Comparison of ENCODE assay signal across 18 cellular contexts in the genomic region with DNA sequence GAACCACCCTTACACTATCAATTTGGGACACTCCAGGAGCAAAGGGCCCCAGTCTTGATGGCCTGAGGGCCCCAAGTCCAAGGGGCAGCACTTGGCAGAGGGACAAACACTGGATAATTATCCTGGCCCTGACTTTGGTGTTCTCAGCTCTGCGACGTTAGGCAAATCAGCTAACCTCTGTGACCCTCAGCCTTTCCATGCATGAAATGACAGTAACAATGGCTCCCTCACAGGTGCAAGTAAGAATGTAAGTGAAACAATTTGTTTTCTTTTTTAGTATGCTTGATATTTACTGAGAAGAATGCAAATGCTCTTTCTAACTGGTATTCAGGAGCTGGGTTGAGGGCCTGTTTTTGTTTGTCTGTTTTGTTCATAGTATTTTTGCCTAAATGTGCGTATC.
A peak's percentile ranks its signal among the peaks of the same experiment; 100 is the strongest.
DNase-seq lines count a peak whose midpoint lies in the region; ATAC-seq, FAIRE-seq and TF ChIP-seq lines count a peak whose summit lies in the region.
"Had no signal": no experiment of that assay in that cellular context is flagged by ENCODE, and none has a peak within 500 bp of the region (broad histone marks: within the 10 kb centered on the region; RNA-seq: fewer than 3 reads in every experiment).

No MANE protein-coding gene starts in this region.

- peak; percentile 78 for FAIRE-seq in GM18507 (lab: Jason Lieb, UNC)
- FAIRE-seq in HepG2 (lab: Jason Lieb, UNC) = no peak
- FAIRE-seq: colon, H1, small intestine had no signal

- no peaks in the 10 kb centered on the region for H3K79me2 ChIP-seq in HepG2 (ENCODE audit: insufficient read depth, low read length)

- H2AFZ ChIP-seq in HepG2 (ENCODE audit: low read length) = no peak overlapping the region

- H3K36me3 Mint-ChIP-seq in T-helper 17 cell (ENCODE audit: low read depth) = peaks cover 5% of the 10 kb centered on the region
- H3K36me3 Mint-ChIP-seq: activated CD4-positive, alpha-beta memory T cell treated with anti-CD3 and anti-CD28 coated beads for 36 hours; activated naive CD4-positive, alpha-beta T cell treated with anti-CD3 and anti-CD28 coated beads, Interleukin-2, amount 50 U/mL, for 72 hours had no signal

- intact Hi-C loops in HepG2 (cut with micrococcal nuclease; ENCODE audit: unreplicated experiment) = no loop called here

- CTCF ChIA-PET in HepG2 (lab: Yijun Ruan, JAX; ENCODE audit: low intra/inter-chr PET ratio, low total read pairs) = no interaction called here

- WGBS in HepG2 (ENCODE audit: low lambda C conversion rate) = 87% methylated on average over 3 of the region's 3 CpGs

- POLR2A ChIA-PET in HepG2 (lab: Yijun Ruan, JAX) = no interaction called here

- TF ChIP-seq POLR2A in HepG2 (IDR thresholded peaks at IDR 0.05; ENCODE audit: insufficient read depth in 1 of 2, low read depth in 2 of 2, low read length in 2 of 2) = no peak

- in situ Hi-C loops in HepG2 (cut with HindIII; ENCODE audit: extremely low pct_ligation_motif_present, low pct_unique_long_range_greater_than_20kb) = loop anchor here (10.0 kb wide), 1 partner anchor 671 kb away; no protein-coding TSS in a partner anchor
- in situ Hi-C loops in KBM-7 (cut with MboI; ENCODE audit: low pct_unique_long_range_greater_than_20kb, low sequenced_read_pairs) = loop anchor here (25.0 kb wide), 1 partner anchor 653 kb away; no protein-coding TSS in a partner anchor

- no peak for TF ChIP-seq RAD21 in HepG2 (CRISPR knock-in tag; IDR thresholded peaks at IDR 0.05)

- H3K9ac ChIP-seq in HepG2 (ENCODE audit: insufficient read depth, low read depth, low read length) = no peak overlapping the region

- no peaks in the 10 kb centered on the region for H3K9me3 ChIP-seq in T-helper 17 cell (ENCODE audit: control insufficient read depth, low read length, poor library complexity, severe bottlenecking)
- no peaks in the 10 kb centered on the region for H3K9me3 ChIP-seq in HepG2 (ENCODE audit: low read length)

- no peak for TF ChIP-seq CTCF in HepG2 (CRISPR knock-in tag; IDR thresholded peaks at IDR 0.05)

- peak; percentile 43 for ATAC-seq in GM21390 (IDR thresholded peaks at IDR 0.05; ENCODE audit: unreplicated experiment)
- ATAC-seq in HG03066 (IDR thresholded peaks at IDR 0.05; ENCODE audit: low read depth, unreplicated experiment) = peak; percentile 31
- no peak for ATAC-seq in T-helper 17 cell
- no peak for ATAC-seq in HepG2
- ATAC-seq: activated naive CD4-positive, alpha-beta T cell treated with anti-CD3 and anti-CD28 coated beads, Interleukin-2, amount 50 U/mL, for 72 hours had no signal

- H3K27me3 Mint-ChIP-seq in T-helper 17 cell = no peaks in the 10 kb centered on the region
- H3K27me3 Mint-ChIP-seq: activated CD4-positive, alpha-beta memory T cell treated with anti-CD3 and anti-CD28 coated beads for 36 hours had no signal

- no peaks in the 10 kb centered on the region for H3K4me1 ChIP-seq in HepG2 (ENCODE audit: insufficient read depth, low read length)

- H3K4me3 ChIP-seq in HepG2 (replicated peaks in 1 of 3; ENCODE audit: insufficient read depth in 1 of 3, low read depth in 2 of 3, low read length in 3 of 3) = no peak overlapping the region

- BruUV-seq in HepG2 (replicated peaks; lab: Mats Ljungman, UMichigan) = no TSS peak

- peaks cover 5 to 14% of the 10 kb centered on the region in 2 experiments; a peak in 4 of 5 replicates for H3K36me3 ChIP-seq in HepG2 (replicated peaks in 1 of 2; ENCODE audit: control insufficient read depth in 1 of 2, insufficient read depth in 2 of 2, low read length in 2 of 2)

- DNase-seq in GM18507 (ENCODE audit: extremely low spot score, insufficient read length, low read depth) (no peak), T-helper 17 cell (no peak), HepG2 (ENCODE audit: low spot score) (no peak), NCI-H82 (lab: John Stamatoyannopoulos, UW) (no peak), NCI-H187 treated with DMSO at 0.1 percent for 48 hours (lab: John Stamatoyannopoulos, UW) (no peak), KBM-7 (no peak)
- DNase-seq: activated CD4-positive, alpha-beta memory T cell treated with anti-CD3 and anti-CD28 coated beads for 36 hours; GDM1; kidney glomerular epithelial cell; NCI-H146; nephron progenitor cell; small intestine; SW 1271 had no signal

- H3K4me2 ChIP-seq in HepG2 (ENCODE audit: low read depth, low read length) = no peak overlapping the region

- TF ChIP-seq EP300 in HepG2 (IDR thresholded peaks at IDR 0.05; ENCODE audit: low read depth in 2 of 2, low read length in 2 of 2) = no peak
- no peak for TF ChIP-seq EP300 in HepG2 (CRISPR knock-in tag; IDR thresholded peaks at IDR 0.05; ENCODE audit: borderline replicate concordance)

- no peaks in the 10 kb centered on the region for H3K27me3 ChIP-seq in HepG2 (ENCODE audit: control insufficient read depth in 1 of 2, insufficient read depth in 2 of 2, low read length in 2 of 2)

- no peak overlapping the region for H3K4me3 Mint-ChIP-seq in T-helper 17 cell
- H3K4me3 Mint-ChIP-seq: activated CD4-positive, alpha-beta memory T cell treated with anti-CD3 and anti-CD28 coated beads for 36 hours; nephron progenitor cell had no signal

- peaks cover 19% of the 10 kb centered on the region for H3K4me1 Mint-ChIP-seq in T-helper 17 cell

- H4K20me1 ChIP-seq in HepG2 (ENCODE audit: insufficient read depth, low read length) = no peaks in the 10 kb centered on the region

- H3K27ac Mint-ChIP-seq in T-helper 17 cell = peak overlapping the region; percentile 45
- H3K27ac Mint-ChIP-seq: activated CD4-positive, alpha-beta memory T cell treated with anti-CD3 and anti-CD28 coated beads for 36 hours; activated naive CD4-positive, alpha-beta T cell treated with anti-CD3 and anti-CD28 coated beads, Interleukin-2, amount 50 U/mL, for 72 hours had no signal

- H3K27ac ChIP-seq in HepG2 (ENCODE audit: extremely low read length, insufficient read depth, low read length) = no peak overlapping the region

TF ChIP-seq in HepG2, 621 proteins besides CTCF, POLR2A, EP300 and RAD21:
- TF ChIP-seq ZNF772 (CRISPR knock-in tag; IDR thresholded peaks at IDR 0.05) = no peak
- no peak for TF ChIP-seq ZNF232 (CRISPR knock-in tag; IDR thresholded peaks at IDR 0.05; ENCODE audit: borderline replicate concordance)

Comparison
In these comparisons a context has a peak if more than half of its experiments do, and no peak if none do; other contexts are left out.
1. ATAC-seq: peak in GM21390 (single experiment) and HG03066 (single experiment); none in T-helper 17 cell (single experiment) and HepG2 (single experiment).